1 cellular context compared by ENCODE assay signal in the genomic region with DNA sequence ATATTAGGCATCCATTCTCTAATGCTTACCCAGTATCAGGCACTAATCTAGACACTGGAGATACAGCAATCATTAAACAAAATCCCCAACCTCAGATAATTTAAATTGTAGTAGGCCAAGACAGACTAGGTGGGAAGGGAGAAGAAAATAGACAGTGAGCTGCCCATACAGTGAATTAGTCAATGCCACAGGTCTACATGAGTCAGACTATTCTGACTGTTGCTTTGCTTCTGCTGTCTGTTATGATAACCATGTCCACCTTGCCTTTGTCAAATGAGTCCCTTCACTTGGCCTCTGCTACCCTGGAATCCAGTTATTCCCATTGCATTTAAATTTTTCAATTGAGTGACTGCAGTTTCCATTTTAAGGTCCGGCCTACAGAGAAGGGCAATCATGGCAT.
TF ChIP-seq lines count a peak whose summit lies in the region.

No MANE protein-coding gene starts in this region.

TF ChIP-seq in IMR-90, 13 proteins besides CTCF, POLR2A, EP300 and RAD21:
- no peak for TF ChIP-seq RCOR1 (IDR thresholded peaks at IDR 0.05; ENCODE audit: insufficient replicate concordance, low read length)
- no peak for TF ChIP-seq MAZ (IDR thresholded peaks at IDR 0.05; ENCODE audit: borderline replicate concordance, low read depth, low read length)
- TF ChIP-seq USF2 (IDR thresholded peaks at IDR 0.05; ENCODE audit: low read depth, low read length) = no peak
- TF ChIP-seq CEBPB (IDR thresholded peaks at IDR 0.05; ENCODE audit: low read depth, low read length) = no peak
- TF ChIP-seq BHLHE40 (IDR thresholded peaks at IDR 0.05; ENCODE audit: low read depth, low read length) = no peak
- TF ChIP-seq SMC3 (IDR thresholded peaks at IDR 0.05; ENCODE audit: low read depth, low read length) = no peak
- TF ChIP-seq FOS (IDR thresholded peaks at IDR 0.05; ENCODE audit: low read depth, low read length) = no peak
- TF ChIP-seq CHD1 (IDR thresholded peaks at IDR 0.05; ENCODE audit: low read depth, low read length) = no peak
- no peak for TF ChIP-seq MAFK (IDR thresholded peaks at IDR 0.05; ENCODE audit: low read depth, low read length)
- no peak for TF ChIP-seq ELK1 (IDR thresholded peaks at IDR 0.05; ENCODE audit: borderline replicate concordance, low read depth, low read length)
- no peak for TF ChIP-seq MXI1 (IDR thresholded peaks at IDR 0.05; ENCODE audit: borderline replicate concordance, low read depth, low read length)
- no peak for TF ChIP-seq NFE2L2 (IDR thresholded peaks at IDR 0.05; ENCODE audit: low read depth, low read length)
- no peak for TF ChIP-seq RFX5 (IDR thresholded peaks at IDR 0.05; ENCODE audit: low read depth, low read length)
